ENCODE assay signal across 1 cellular context in genomic region chr11:27977031-27977430, GRCh38.
A peak's percentile ranks its signal among the peaks of the same experiment; 100 is the strongest.
TF ChIP-seq lines count a peak whose summit lies in the region.

No MANE protein-coding gene starts in this region.

TF ChIP-seq in HCT116, 20 proteins besides CTCF, POLR2A, EP300 and RAD21 (continued from another document):
- TF ChIP-seq, protein P1, sequence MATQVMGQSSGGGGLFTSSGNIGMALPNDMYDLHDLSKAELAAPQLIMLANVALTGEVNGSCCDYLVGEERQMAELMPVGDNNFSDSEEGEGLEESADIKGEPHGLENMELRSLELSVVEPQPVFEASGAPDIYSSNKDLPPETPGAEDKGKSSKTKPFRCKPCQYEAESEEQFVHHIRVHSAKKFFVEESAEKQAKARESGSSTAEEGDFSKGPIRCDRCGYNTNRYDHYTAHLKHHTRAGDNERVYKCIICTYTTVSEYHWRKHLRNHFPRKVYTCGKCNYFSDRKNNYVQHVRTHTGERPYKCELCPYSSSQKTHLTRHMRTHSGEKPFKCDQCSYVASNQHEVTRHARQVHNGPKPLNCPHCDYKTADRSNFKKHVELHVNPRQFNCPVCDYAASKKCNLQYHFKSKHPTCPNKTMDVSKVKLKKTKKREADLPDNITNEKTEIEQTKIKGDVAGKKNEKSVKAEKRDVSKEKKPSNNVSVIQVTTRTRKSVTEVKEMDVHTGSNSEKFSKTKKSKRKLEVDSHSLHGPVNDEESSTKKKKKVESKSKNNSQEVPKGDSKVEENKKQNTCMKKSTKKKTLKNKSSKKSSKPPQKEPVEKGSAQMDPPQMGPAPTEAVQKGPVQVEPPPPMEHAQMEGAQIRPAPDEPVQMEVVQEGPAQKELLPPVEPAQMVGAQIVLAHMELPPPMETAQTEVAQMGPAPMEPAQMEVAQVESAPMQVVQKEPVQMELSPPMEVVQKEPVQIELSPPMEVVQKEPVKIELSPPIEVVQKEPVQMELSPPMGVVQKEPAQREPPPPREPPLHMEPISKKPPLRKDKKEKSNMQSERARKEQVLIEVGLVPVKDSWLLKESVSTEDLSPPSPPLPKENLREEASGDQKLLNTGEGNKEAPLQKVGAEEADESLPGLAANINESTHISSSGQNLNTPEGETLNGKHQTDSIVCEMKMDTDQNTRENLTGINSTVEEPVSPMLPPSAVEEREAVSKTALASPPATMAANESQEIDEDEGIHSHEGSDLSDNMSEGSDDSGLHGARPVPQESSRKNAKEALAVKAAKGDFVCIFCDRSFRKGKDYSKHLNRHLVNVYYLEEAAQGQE (IDR thresholded peaks at IDR 0.05; ENCODE audit: low read depth), result no peak
- TF ChIP-seq JUND (IDR thresholded peaks at IDR 0.05) (peak; percentile 53), SIN3A (IDR thresholded peaks at IDR 0.05; ENCODE audit: low read depth) (no peak), TCF7L2 (IDR thresholded peaks at IDR 0.05; ENCODE audit: borderline replicate concordance, extremely low read depth, insufficient read depth, insufficient read length) (no peak), EZH2 (IDR thresholded peaks at IDR 0.05) (no peak), ZNF274 (IDR thresholded peaks at IDR 0.05; ENCODE audit: low read depth, low read length) (no peak), CBX3 (IDR thresholded peaks at IDR 0.05; ENCODE audit: low read depth) (no peak), EZH2phosphoT487 (IDR thresholded peaks at IDR 0.05; ENCODE audit: borderline replicate concordance) (no peak), ZFX (IDR thresholded peaks at IDR 0.05) (no peak), CEBPB (IDR thresholded peaks at IDR 0.05; ENCODE audit: low read depth) (no peak), FOSL1 (IDR thresholded peaks at IDR 0.05; ENCODE audit: low read depth) (peak; percentile 52)
